In genomic region chr12:44462729-44463128, GRCh38 we compare ENCODE assay signal across 7 cellular contexts.
"Had no signal": no experiment of that assay in that cellular context is flagged by ENCODE, and none has a peak within 500 bp of the region (broad histone marks: within the 10 kb centered on the region; RNA-seq: fewer than 3 reads in every experiment).

No MANE protein-coding gene starts in this region.

- H3K36me3 Mint-ChIP-seq: IgD-negative memory B cell had no signal

- H3K4me3 Mint-ChIP-seq: IgD-negative memory B cell had no signal

- H3K27me3 Mint-ChIP-seq: IgD-negative memory B cell had no signal

- H3K4me3 ChIP-seq: K562 had no signal

- H3K27ac ChIP-seq: HL-60 had no signal

- H3K4me1 Mint-ChIP-seq: IgD-negative memory B cell had no signal

- DNase-seq: IMR-90, KBM-7, KG1 had no signal

- ATAC-seq: HepG2, K562 had no signal
